Comparison of ENCODE assay signal across 8 cellular contexts in the genomic region with DNA sequence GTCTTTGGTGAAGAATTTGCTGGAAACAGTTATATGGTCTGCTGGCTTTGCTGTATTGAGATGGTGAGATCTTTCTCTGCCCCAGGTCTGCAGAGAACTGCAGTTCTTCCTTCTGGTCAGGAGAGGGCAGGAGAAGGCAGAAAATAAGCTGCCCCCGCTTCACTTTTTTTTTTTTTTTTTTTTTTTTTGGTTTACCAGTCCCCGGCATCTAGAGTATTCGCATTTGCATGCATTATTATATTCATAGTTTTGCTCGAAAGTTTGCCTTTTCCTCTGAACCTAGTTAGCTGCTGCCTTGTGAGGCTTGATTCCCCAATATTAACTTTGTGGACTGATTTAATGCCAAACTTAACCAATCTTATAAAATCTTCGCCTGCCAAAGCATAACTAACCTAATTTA. TPM values are rescaled to one million over a fixed set of nuclear protein-coding genes. Genes with fewer than 3 reads are reported as not detected.
A peak's percentile ranks its signal among the peaks of the same experiment; 100 is the strongest.
DNase-seq lines count a peak whose midpoint lies in the region; ATAC-seq and TF ChIP-seq lines count a peak whose summit lies in the region.

No MANE protein-coding gene starts in this region.

- peaks cover 4% of the 10 kb centered on the region for H3K4me1 ChIP-seq in CD8-positive, alpha-beta memory T cell (ENCODE audit: insufficient read depth, low read length)

- H3K4me1 Mint-ChIP-seq in CD8-positive, alpha-beta memory T cell, result peaks cover 0 to 4% (median 3%) of the 10 kb centered on the region in 3 donors
- H3K4me1 Mint-ChIP-seq in activated B cell treated with CpG ODN at 0.5 μM for 24 hours, result peaks cover 4% of the 10 kb centered on the region

- peaks cover 0 to 3% (median 0%) of the 10 kb centered on the region in 5 donors for H3K9me3 Mint-ChIP-seq in CD8-positive, alpha-beta memory T cell
- peaks cover 4% of the 10 kb centered on the region for H3K9me3 Mint-ChIP-seq in activated B cell treated with CpG ODN at 0.5 μM for 24 hours

- CTCF ChIA-PET in CD8-positive, alpha-beta memory T cell (lab: Charles Lee), result interaction anchor here (0.7 to 3.0 kb wide), 26 partner anchors 9 to 647 kb away, joined by 3 to 14 read pairs (median 4); partner anchors contain the start of genes ABCC5, EEF1AKMT4, EIF2B5 and PARL
- CTCF ChIA-PET in activated B cell treated with CpG ODN at 0.5 μM for 24 hours (lab: Charles Lee), result interaction anchor here (0.6 to 2.4 kb wide), 17 partner anchors 9 to 666 kb away, joined by 3 to 29 read pairs (median 4); partner anchors contain the start of genes ABCC5, EEF1AKMT4, EIF2B5 and EPHB3

- H3K27ac ChIP-seq in CD8-positive, alpha-beta memory T cell (ENCODE audit: low read depth, low read length), result no peak overlapping the region

- peak; percentile 72 for TF ChIP-seq CTCF in GM20000 (IDR thresholded peaks at IDR 0.05; ENCODE audit: extremely low read depth, missing control alignments)
- TF ChIP-seq CTCF in activated B cell treated with CpG ODN at 0.5 μM for 24 hours (IDR thresholded peaks at IDR 0.05), result no peak
- TF ChIP-seq CTCF in fibroblast of the aortic adventitia (IDR thresholded peaks at IDR 0.05; ENCODE audit: insufficient read depth, low read length), result peak; percentile 87
- TF ChIP-seq CTCF in omental fat pad (IDR thresholded peaks at IDR 0.05), result no peak

- no peak overlapping the region for H3K27ac Mint-ChIP-seq in CD8-positive, alpha-beta memory T cell
- no peak overlapping the region for H3K27ac Mint-ChIP-seq in activated B cell treated with CpG ODN at 0.5 μM for 24 hours

- intact Hi-C loops in activated B cell treated with CpG ODN at 0.5 μM for 24 hours (cut with micrococcal nuclease), result loop anchor here (1.0 to 10.0 kb wide), 8 partner anchors 122 to 880 kb away; partner anchors contain the start of genes ABCC5, CLCN2, EIF2B5 and POLR2H

- H3K27me3 ChIP-seq in CD8-positive, alpha-beta memory T cell (ENCODE audit: insufficient read depth, low read length, poor library complexity, severe bottlenecking), result no peaks in the 10 kb centered on the region

- H3K36me3 ChIP-seq in CD8-positive, alpha-beta memory T cell (ENCODE audit: insufficient read depth, low read length), result no peaks in the 10 kb centered on the region

- H3K9me3 ChIP-seq in CD8-positive, alpha-beta memory T cell (ENCODE audit: low read length), result no peaks in the 10 kb centered on the region

- no peak overlapping the region for H3K4me3 ChIP-seq in CD8-positive, alpha-beta memory T cell (ENCODE audit: low read length)
- H3K4me3 ChIP-seq in fibroblast of the aortic adventitia (ENCODE audit: low read depth, low read length), result no peak overlapping the region

- peaks cover 14 to 44% of the 10 kb centered on the region in 2 donors for H3K27me3 Mint-ChIP-seq in CD8-positive, alpha-beta memory T cell
- H3K27me3 Mint-ChIP-seq in activated B cell treated with CpG ODN at 0.5 μM for 24 hours, result peaks cover 22% of the 10 kb centered on the region

- DNase-seq in CD8-positive, alpha-beta memory T cell, result peak in 3 of 5 donors; percentile 44 to 63 (median 46)
- DNase-seq in GM20000 (ENCODE audit: low spot score), result peak; percentile 85
- peak; percentile 49 for DNase-seq in NCI-H2171 (lab: John Stamatoyannopoulos, UW)
- DNase-seq in activated B cell treated with CpG ODN at 0.5 μM for 24 hours, result no peak
- DNase-seq in fibroblast of the aortic adventitia (ENCODE audit: low read depth), result peak; percentile 73
- DNase-seq in omental fat pad (ENCODE audit: low spot score), result no peak

- no peaks in the 10 kb centered on the region for H3K36me3 Mint-ChIP-seq in CD8-positive, alpha-beta memory T cell
- H3K36me3 Mint-ChIP-seq in activated B cell treated with CpG ODN at 0.5 μM for 24 hours (ENCODE audit: low read depth), result no peaks in the 10 kb centered on the region

- no peak overlapping the region for H3K4me3 Mint-ChIP-seq in CD8-positive, alpha-beta memory T cell
- H3K4me3 Mint-ChIP-seq in activated B cell treated with CpG ODN at 0.5 μM for 24 hours, result no peak overlapping the region

- POLR2A ChIA-PET in CD8-positive, alpha-beta memory T cell (lab: Charles Lee), result interaction anchor here (0.6 kb wide), 1 partner anchor 11 kb away, joined by 3 read pairs; the partner anchor contains the start of gene PARL
- POLR2A ChIA-PET in activated B cell treated with CpG ODN at 0.5 μM for 24 hours (lab: Charles Lee), result interaction anchor here (0.6 to 1.1 kb wide), 6 partner anchors 123 to 618 kb away, joined by 3 to 5 read pairs (median 4); partner anchors contain the start of genes EEF1AKMT4 and EIF2B5

- ATAC-seq in activated B cell treated with CpG ODN at 0.5 μM for 24 hours (ENCODE audit: low read depth) (peak; percentile 97), omental fat pad (ENCODE audit: low FRiP score) (peak; percentile 70), HG02840 (IDR thresholded peaks at IDR 0.05; ENCODE audit: low FRiP score, unreplicated experiment) (no peak), HG03565 (IDR thresholded peaks at IDR 0.05; ENCODE audit: unreplicated experiment) (no peak)

RNA-seq across cellular contexts. Expression of gene PARL, which starts 10.6 kb away (rescaled TPM):
- 10 to 100 TPM; 95.9 to 98.1 TPM for total RNA-seq in CD8-positive, alpha-beta memory T cell
- 93.4 TPM for polyA plus RNA-seq in CD8-positive, alpha-beta memory T cell
- 57.6 and 57.8 TPM in 2 replicates for total RNA-seq in activated B cell treated with CpG ODN at 0.5 μM for 24 hours
- total RNA-seq in fibroblast of the aortic adventitia (ENCODE audit: low replicate concordance), result 32.7 and 102 TPM in 2 replicates
- total RNA-seq in omental fat pad, result 10 to 100 TPM; 40.8 to 57.0 (median 47.6) TPM

Comparison
In these comparisons a context has a peak if more than half of its experiments do, and no peak if none do; other contexts are left out.
1. DNase-seq: peak in CD8-positive, alpha-beta memory T cell (3 of 5), GM20000 (single experiment), NCI-H2171 (single experiment) and fibroblast of the aortic adventitia (single experiment); none in activated B cell treated with CpG ODN at 0.5 μM for 24 hours (single experiment) and omental fat pad (single experiment).
2. CTCF ChIP-seq: peak in GM20000 (single experiment) and fibroblast of the aortic adventitia (single experiment); none in activated B cell treated with CpG ODN at 0.5 μM for 24 hours (single experiment) and omental fat pad (0 of 3).
3. ATAC-seq: peak in activated B cell treated with CpG ODN at 0.5 μM for 24 hours (single experiment) and omental fat pad (single experiment); none in HG02840 (single experiment) and HG03565 (single experiment).